ENCODE assay signal across 1 cellular context in the genomic region with DNA sequence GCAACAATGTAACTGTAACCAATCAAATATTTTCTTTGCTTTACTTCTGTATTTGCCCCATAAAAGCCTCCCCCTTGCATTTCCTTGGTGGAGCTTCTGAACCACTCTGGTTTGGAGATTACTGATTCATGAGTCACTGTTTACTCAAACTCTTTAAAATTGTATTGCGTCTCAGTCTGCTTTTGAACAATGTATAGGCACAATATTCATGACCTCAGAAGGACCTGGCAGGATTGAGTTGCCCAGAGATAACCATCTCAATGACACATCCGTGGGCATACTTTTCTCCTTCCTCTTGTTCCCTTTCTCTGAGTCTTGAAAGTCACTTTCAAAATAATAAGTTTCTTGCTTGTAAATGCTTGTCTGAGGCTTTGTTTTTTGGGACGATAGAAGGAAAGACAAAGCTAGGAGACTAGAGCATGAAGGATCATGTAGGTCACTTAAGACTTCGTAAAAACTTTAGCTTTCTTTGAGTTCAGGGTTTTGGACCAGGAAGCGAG.
TF ChIP-seq lines count a peak whose summit lies in the region.

No MANE protein-coding gene starts in this region.

TF ChIP-seq in HepG2, 621 proteins besides CTCF, POLR2A, EP300 and RAD21 (continued from another document and continues in another):
- TF ChIP-seq RXRB (CRISPR knock-in tag; IDR thresholded peaks at IDR 0.05; ENCODE audit: borderline replicate concordance) (0 out of 2 replicates have a peak, but pooled peaks have one; percentile 35), U2AF2 (IDR thresholded peaks at IDR 0.05; ENCODE audit: low read depth, low read length) (no peak), SP2 (CRISPR knock-in tag; IDR thresholded peaks at IDR 0.05) (no peak), GFI1 (CRISPR knock-in tag; IDR thresholded peaks at IDR 0.05; ENCODE audit: borderline replicate concordance) (no peak), SOX5 (CRISPR knock-in tag; IDR thresholded peaks at IDR 0.05; ENCODE audit: borderline replicate concordance) (peak; percentile 62; the same call in 1 of the 2 replicates), SOX13 (IDR thresholded peaks at IDR 0.05) (0 out of 2 replicates have a peak, but pooled peaks have one; percentile 21), SOX13 (CRISPR knock-in tag; conservative IDR thresholded peaks at IDR 0.05 in 1 of 2, IDR thresholded peaks at IDR 0.05 in 1 of 2) (peak in 1 of 2 experiments; percentile 73; a peak in 2 of 4 replicates), ZNF136 (CRISPR knock-in tag; IDR thresholded peaks at IDR 0.05; ENCODE audit: low read depth) (no peak), MXI1 (IDR thresholded peaks at IDR 0.05; ENCODE audit: borderline replicate concordance, low read depth, low read length) (no peak), GATAD2A (CRISPR knock-in tag; IDR thresholded peaks at IDR 0.05) (0 out of 2 replicates have a peak, but pooled peaks have one; percentile 37), SNAI1 (CRISPR knock-in tag; IDR thresholded peaks at IDR 0.05; ENCODE audit: borderline replicate concordance) (no peak), RCOR2 (CRISPR knock-in tag; IDR thresholded peaks at IDR 0.05) (no peak), FOXA3 (CRISPR knock-in tag; IDR thresholded peaks at IDR 0.05) (peak; percentile 54), SMYD3 (CRISPR knock-in tag; IDR thresholded peaks at IDR 0.05) (no peak), RARA (CRISPR knock-in tag; IDR thresholded peaks at IDR 0.05) (peak; percentile 72)
- TF ChIP-seq, protein P1, sequence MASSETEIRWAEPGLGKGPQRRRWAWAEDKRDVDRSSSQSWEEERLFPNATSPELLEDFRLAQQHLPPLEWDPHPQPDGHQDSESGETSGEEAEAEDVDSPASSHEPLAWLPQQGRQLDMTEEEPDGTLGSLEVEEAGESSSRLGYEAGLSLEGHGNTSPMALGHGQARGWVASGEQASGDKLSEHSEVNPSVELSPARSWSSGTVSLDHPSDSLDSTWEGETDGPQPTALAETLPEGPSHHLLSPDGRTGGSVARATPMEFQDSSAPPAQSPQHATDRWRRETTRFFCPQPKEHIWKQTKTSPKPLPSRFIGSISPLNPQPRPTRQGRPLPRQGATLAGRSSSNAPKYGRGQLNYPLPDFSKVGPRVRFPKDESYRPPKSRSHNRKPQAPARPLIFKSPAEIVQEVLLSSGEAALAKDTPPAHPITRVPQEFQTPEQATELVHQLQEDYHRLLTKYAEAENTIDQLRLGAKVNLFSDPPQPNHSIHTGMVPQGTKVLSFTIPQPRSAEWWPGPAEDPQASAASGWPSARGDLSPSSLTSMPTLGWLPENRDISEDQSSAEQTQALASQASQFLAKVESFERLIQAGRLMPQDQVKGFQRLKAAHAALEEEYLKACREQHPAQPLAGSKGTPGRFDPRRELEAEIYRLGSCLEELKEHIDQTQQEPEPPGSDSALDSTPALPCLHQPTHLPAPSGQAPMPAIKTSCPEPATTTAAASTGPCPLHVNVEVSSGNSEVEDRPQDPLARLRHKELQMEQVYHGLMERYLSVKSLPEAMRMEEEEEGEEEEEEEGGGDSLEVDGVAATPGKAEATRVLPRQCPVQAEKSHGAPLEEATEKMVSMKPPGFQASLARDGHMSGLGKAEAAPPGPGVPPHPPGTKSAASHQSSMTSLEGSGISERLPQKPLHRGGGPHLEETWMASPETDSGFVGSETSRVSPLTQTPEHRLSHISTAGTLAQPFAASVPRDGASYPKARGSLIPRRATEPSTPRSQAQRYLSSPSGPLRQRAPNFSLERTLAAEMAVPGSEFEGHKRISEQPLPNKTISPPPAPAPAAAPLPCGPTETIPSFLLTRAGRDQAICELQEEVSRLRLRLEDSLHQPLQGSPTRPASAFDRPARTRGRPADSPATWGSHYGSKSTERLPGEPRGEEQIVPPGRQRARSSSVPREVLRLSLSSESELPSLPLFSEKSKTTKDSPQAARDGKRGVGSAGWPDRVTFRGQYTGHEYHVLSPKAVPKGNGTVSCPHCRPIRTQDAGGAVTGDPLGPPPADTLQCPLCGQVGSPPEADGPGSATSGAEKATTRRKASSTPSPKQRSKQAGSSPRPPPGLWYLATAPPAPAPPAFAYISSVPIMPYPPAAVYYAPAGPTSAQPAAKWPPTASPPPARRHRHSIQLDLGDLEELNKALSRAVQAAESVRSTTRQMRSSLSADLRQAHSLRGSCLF (CRISPR knock-in tag; IDR thresholded peaks at IDR 0.05; ENCODE audit: borderline replicate concordance), result no peak
- TF ChIP-seq, protein P2, sequence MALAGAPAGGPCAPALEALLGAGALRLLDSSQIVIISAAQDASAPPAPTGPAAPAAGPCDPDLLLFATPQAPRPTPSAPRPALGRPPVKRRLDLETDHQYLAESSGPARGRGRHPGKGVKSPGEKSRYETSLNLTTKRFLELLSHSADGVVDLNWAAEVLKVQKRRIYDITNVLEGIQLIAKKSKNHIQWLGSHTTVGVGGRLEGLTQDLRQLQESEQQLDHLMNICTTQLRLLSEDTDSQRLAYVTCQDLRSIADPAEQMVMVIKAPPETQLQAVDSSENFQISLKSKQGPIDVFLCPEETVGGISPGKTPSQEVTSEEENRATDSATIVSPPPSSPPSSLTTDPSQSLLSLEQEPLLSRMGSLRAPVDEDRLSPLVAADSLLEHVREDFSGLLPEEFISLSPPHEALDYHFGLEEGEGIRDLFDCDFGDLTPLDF (CRISPR knock-in tag; IDR thresholded peaks at IDR 0.05), result no peak
- TF ChIP-seq, protein P3, sequence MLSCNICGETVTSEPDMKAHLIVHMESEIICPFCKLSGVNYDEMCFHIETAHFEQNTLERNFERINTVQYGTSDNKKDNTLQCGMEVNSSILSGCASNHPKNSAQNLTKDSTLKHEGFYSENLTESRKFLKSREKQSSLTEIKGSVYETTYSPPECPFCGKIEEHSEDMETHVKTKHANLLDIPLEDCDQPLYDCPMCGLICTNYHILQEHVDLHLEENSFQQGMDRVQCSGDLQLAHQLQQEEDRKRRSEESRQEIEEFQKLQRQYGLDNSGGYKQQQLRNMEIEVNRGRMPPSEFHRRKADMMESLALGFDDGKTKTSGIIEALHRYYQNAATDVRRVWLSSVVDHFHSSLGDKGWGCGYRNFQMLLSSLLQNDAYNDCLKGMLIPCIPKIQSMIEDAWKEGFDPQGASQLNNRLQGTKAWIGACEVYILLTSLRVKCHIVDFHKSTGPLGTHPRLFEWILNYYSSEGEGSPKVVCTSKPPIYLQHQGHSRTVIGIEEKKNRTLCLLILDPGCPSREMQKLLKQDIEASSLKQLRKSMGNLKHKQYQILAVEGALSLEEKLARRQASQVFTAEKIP (CRISPR knock-in tag; IDR thresholded peaks at IDR 0.05; ENCODE audit: borderline replicate concordance), result no peak
- TF ChIP-seq, protein P4, sequence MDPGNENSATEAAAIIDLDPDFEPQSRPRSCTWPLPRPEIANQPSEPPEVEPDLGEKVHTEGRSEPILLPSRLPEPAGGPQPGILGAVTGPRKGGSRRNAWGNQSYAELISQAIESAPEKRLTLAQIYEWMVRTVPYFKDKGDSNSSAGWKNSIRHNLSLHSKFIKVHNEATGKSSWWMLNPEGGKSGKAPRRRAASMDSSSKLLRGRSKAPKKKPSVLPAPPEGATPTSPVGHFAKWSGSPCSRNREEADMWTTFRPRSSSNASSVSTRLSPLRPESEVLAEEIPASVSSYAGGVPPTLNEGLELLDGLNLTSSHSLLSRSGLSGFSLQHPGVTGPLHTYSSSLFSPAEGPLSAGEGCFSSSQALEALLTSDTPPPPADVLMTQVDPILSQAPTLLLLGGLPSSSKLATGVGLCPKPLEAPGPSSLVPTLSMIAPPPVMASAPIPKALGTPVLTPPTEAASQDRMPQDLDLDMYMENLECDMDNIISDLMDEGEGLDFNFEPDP (CRISPR knock-in tag; conservative IDR thresholded peaks at IDR 0.05), result no peak
- TF ChIP-seq, protein P5, sequence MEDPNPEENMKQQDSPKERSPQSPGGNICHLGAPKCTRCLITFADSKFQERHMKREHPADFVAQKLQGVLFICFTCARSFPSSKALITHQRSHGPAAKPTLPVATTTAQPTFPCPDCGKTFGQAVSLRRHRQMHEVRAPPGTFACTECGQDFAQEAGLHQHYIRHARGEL (CRISPR knock-in tag; IDR thresholded peaks at IDR 0.05), result no peak
- TF ChIP-seq, protein P6, sequence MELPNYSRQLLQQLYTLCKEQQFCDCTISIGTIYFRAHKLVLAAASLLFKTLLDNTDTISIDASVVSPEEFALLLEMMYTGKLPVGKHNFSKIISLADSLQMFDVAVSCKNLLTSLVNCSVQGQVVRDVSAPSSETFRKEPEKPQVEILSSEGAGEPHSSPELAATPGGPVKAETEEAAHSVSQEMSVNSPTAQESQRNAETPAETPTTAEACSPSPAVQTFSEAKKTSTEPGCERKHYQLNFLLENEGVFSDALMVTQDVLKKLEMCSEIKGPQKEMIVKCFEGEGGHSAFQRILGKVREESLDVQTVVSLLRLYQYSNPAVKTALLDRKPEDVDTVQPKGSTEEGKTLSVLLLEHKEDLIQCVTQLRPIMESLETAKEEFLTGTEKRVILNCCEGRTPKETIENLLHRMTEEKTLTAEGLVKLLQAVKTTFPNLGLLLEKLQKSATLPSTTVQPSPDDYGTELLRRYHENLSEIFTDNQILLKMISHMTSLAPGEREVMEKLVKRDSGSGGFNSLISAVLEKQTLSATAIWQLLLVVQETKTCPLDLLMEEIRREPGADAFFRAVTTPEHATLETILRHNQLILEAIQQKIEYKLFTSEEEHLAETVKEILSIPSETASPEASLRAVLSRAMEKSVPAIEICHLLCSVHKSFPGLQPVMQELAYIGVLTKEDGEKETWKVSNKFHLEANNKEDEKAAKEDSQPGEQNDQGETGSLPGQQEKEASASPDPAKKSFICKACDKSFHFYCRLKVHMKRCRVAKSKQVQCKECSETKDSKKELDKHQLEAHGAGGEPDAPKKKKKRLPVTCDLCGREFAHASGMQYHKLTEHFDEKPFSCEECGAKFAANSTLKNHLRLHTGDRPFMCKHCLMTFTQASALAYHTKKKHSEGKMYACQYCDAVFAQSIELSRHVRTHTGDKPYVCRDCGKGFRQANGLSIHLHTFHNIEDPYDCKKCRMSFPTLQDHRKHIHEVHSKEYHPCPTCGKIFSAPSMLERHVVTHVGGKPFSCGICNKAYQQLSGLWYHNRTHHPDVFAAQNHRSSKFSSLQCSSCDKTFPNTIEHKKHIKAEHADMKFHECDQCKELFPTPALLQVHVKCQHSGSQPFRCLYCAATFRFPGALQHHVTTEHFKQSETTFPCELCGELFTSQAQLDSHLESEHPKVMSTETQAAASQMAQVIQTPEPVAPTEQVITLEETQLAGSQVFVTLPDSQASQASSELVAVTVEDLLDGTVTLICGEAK (IDR thresholded peaks at IDR 0.05), result no peak
- TF ChIP-seq, protein P6 (CRISPR knock-in tag; IDR thresholded peaks at IDR 0.05), result no peak
- TF ChIP-seq, protein P7, sequence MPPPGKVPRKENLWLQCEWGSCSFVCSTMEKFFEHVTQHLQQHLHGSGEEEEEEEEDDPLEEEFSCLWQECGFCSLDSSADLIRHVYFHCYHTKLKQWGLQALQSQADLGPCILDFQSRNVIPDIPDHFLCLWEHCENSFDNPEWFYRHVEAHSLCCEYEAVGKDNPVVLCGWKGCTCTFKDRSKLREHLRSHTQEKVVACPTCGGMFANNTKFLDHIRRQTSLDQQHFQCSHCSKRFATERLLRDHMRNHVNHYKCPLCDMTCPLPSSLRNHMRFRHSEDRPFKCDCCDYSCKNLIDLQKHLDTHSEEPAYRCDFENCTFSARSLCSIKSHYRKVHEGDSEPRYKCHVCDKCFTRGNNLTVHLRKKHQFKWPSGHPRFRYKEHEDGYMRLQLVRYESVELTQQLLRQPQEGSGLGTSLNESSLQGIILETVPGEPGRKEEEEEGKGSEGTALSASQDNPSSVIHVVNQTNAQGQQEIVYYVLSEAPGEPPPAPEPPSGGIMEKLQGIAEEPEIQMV (CRISPR knock-in tag; IDR thresholded peaks at IDR 0.05; ENCODE audit: low read depth), result no peak
- TF ChIP-seq, protein P8, sequence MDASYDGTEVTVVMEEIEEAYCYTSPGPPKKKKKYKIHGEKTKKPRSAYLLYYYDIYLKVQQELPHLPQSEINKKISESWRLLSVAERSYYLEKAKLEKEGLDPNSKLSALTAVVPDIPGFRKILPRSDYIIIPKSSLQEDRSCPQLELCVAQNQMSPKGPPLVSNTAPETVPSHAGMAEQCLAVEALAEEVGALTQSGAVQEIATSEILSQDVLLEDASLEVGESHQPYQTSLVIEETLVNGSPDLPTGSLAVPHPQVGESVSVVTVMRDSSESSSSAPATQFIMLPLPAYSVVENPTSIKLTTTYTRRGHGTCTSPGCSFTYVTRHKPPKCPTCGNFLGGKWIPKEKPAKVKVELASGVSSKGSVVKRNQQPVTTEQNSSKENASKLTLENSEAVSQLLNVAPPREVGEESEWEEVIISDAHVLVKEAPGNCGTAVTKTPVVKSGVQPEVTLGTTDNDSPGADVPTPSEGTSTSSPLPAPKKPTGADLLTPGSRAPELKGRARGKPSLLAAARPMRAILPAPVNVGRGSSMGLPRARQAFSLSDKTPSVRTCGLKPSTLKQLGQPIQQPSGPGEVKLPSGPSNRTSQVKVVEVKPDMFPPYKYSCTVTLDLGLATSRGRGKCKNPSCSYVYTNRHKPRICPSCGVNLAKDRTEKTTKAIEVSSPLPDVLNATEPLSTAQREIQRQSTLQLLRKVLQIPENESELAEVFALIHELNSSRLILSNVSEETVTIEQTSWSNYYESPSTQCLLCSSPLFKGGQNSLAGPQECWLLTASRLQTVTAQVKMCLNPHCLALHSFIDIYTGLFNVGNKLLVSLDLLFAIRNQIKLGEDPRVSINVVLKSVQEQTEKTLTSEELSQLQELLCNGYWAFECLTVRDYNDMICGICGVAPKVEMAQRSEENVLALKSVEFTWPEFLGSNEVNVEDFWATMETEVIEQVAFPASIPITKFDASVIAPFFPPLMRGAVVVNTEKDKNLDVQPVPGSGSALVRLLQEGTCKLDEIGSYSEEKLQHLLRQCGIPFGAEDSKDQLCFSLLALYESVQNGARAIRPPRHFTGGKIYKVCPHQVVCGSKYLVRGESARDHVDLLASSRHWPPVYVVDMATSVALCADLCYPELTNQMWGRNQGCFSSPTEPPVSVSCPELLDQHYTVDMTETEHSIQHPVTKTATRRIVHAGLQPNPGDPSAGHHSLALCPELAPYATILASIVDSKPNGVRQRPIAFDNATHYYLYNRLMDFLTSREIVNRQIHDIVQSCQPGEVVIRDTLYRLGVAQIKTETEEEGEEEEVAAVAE (CRISPR knock-in tag; IDR thresholded peaks at IDR 0.05; ENCODE audit: borderline replicate concordance), result no peak
